In the genomic region with DNA sequence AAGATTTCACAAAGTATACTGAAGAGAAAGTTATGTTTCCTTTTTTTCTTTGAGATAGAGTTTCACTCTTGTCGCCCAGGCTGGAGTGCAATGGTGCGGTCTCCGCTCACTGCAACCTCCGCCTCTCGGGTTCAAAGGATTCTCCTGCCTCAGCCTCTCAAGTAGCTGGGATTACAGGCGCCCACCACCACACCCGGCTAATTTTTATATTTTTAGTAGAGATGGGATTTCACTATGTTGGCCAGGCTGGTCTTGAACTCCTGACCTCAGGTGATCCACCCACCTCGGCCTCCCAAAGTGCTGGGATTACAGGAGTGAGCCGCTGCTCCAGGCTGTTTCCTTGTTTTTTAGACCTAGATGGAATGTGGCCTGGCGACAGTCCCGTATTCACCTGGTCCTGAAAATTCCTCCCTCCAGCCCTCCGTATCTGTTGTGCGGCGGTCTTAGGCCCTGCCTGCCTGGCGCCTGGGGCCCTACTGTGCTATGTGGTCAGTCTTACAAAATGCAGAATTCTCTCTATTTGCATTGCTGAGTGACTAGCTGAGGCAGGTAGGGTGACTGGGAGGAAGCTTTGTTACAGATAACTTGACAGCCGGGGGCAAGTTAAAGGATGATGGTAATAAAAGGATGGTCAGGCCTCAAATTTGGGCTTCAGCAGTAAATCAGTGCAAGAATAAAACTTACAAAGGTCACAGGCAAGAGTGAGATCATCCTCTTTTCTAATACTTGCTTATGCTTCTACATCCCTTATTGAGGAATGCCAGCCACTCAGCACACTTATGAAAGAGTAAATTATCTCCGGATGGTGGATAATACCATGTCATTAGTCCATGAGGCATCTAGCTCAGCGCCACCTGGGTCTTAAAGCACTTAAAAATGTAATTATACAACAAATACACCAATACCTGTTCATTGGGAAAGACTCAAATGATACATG, we compare ENCODE assay signal across 1 cellular context.
TF ChIP-seq lines count a peak whose summit lies in the region.

No MANE protein-coding gene starts in this region.

TF ChIP-seq in WTC11, 78 proteins besides CTCF, POLR2A, EP300 and RAD21:
- TF ChIP-seq, protein P1, sequence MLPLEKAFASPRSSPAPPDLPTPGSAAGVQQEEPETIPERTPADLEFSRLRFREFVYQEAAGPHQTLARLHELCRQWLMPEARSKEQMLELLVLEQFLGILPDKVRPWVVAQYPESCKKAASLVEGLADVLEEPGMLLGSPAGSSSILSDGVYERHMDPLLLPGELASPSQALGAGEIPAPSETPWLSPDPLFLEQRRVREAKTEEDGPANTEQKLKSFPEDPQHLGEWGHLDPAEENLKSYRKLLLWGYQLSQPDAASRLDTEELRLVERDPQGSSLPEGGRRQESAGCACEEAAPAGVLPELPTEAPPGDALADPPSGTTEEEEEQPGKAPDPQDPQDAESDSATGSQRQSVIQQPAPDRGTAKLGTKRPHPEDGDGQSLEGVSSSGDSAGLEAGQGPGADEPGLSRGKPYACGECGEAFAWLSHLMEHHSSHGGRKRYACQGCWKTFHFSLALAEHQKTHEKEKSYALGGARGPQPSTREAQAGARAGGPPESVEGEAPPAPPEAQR (CRISPR knock-in tag; IDR thresholded peaks at IDR 0.05) = 0 out of 2 replicates have a peak, but pooled peaks have one; percentile 31
- TF ChIP-seq FOXP4 (CRISPR knock-in tag; IDR thresholded peaks at IDR 0.05) = peak; percentile 66; the same call in 1 of the 2 replicates
- no peak for TF ChIP-seq ZBTB21 (CRISPR knock-in tag; IDR thresholded peaks at IDR 0.05; ENCODE audit: borderline replicate concordance)
- TF ChIP-seq FOXK1 (CRISPR knock-in tag; IDR thresholded peaks at IDR 0.05) = 0 out of 2 replicates have a peak, but pooled peaks have one; percentile 48
- TF ChIP-seq, protein P2, sequence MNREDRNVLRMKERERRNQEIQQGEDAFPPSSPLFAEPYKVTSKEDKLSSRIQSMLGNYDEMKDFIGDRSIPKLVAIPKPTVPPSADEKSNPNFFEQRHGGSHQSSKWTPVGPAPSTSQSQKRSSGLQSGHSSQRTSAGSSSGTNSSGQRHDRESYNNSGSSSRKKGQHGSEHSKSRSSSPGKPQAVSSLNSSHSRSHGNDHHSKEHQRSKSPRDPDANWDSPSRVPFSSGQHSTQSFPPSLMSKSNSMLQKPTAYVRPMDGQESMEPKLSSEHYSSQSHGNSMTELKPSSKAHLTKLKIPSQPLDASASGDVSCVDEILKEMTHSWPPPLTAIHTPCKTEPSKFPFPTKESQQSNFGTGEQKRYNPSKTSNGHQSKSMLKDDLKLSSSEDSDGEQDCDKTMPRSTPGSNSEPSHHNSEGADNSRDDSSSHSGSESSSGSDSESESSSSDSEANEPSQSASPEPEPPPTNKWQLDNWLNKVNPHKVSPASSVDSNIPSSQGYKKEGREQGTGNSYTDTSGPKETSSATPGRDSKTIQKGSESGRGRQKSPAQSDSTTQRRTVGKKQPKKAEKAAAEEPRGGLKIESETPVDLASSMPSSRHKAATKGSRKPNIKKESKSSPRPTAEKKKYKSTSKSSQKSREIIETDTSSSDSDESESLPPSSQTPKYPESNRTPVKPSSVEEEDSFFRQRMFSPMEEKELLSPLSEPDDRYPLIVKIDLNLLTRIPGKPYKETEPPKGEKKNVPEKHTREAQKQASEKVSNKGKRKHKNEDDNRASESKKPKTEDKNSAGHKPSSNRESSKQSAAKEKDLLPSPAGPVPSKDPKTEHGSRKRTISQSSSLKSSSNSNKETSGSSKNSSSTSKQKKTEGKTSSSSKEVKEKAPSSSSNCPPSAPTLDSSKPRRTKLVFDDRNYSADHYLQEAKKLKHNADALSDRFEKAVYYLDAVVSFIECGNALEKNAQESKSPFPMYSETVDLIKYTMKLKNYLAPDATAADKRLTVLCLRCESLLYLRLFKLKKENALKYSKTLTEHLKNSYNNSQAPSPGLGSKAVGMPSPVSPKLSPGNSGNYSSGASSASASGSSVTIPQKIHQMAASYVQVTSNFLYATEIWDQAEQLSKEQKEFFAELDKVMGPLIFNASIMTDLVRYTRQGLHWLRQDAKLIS (CRISPR knock-in tag; IDR thresholded peaks at IDR 0.05; ENCODE audit: borderline replicate concordance) = no peak
- TF ChIP-seq GTF2I (CRISPR knock-in tag; conservative IDR thresholded peaks at IDR 0.05) = 0 out of 2 replicates have a peak, but pooled peaks have one; percentile 69
- TF ChIP-seq E2F4 (CRISPR knock-in tag; IDR thresholded peaks at IDR 0.05; ENCODE audit: borderline replicate concordance, low read depth) = no peak
- TF ChIP-seq SP1 (CRISPR knock-in tag; conservative IDR thresholded peaks at IDR 0.05) = no peak
- TF ChIP-seq SMAD3 (CRISPR knock-in tag; IDR thresholded peaks at IDR 0.05; ENCODE audit: borderline replicate concordance) = peak; percentile 55; the same call in 1 of the 2 replicates
- TF ChIP-seq MXD4 (CRISPR knock-in tag; IDR thresholded peaks at IDR 0.05; ENCODE audit: borderline replicate concordance) = no peak
- peak; percentile 68 for TF ChIP-seq ZNF121 (CRISPR knock-in tag; IDR thresholded peaks at IDR 0.05)
- TF ChIP-seq ETV6 (CRISPR knock-in tag; IDR thresholded peaks at IDR 0.05) = peak; percentile 74
- no peak for TF ChIP-seq MAX (CRISPR knock-in tag; IDR thresholded peaks at IDR 0.05)
- peak; percentile 86; the same call in 1 of the 2 replicates for TF ChIP-seq TEAD1 (CRISPR knock-in tag; IDR thresholded peaks at IDR 0.05)
- 0 out of 2 replicates have a peak, but pooled peaks have one; percentile 12 for TF ChIP-seq ZNF396 (CRISPR knock-in tag; IDR thresholded peaks at IDR 0.05; ENCODE audit: borderline replicate concordance)
TF ChIP-seq in WTC11: peak in this region for 9.
